7 cellular contexts compared by ENCODE assay signal in genomic region chr9:40970340-40970739, GRCh38.
DNase-seq lines count a peak whose midpoint lies in the region; ATAC-seq, FAIRE-seq and TF ChIP-seq lines count a peak whose summit lies in the region.
"Not testable (repeated sequence)": the region's sequence is repeated elsewhere in the genome, so short reads cannot be mapped to it uniquely, and the experiment has no call there.

No MANE protein-coding gene starts in this region.

- DNase-seq in CD14-positive monocyte (ENCODE audit: low spot score); HFF-Myc (ENCODE audit: extremely low read depth, low read depth); PC-3; astrocyte (ENCODE audit: low read depth); endothelial cell (ENCODE audit: low spot score); left ventricle myocardium inferior; neural progenitor cell (ENCODE audit: low spot score): not testable (repeated sequence)

- H3F3A ChIP-seq in PC-3 (ENCODE audit: low read length, unreplicated experiment); neural progenitor cell (ENCODE audit: low read depth): not testable (repeated sequence)

- not testable (repeated sequence) for H3K9me3 Mint-ChIP-seq in CD14-positive monocyte; astrocyte (ENCODE audit: unreplicated experiment); endothelial cell (ENCODE audit: unreplicated experiment); neural progenitor cell

- H3K9me3 ChIP-seq in PC-3 (ENCODE audit: low read length); astrocyte (ENCODE audit: insufficient read depth, low read depth, low read length); left ventricle myocardium inferior (replicated peaks); neural progenitor cell (ENCODE audit: low read depth): not testable (repeated sequence)

- H3K4me1 Mint-ChIP-seq in CD14-positive monocyte; astrocyte (ENCODE audit: low read depth, unreplicated experiment); endothelial cell (ENCODE audit: unreplicated experiment); neural progenitor cell: not testable (repeated sequence)

- not testable (repeated sequence) for H3K27me3 ChIP-seq in PC-3 (ENCODE audit: low read length); astrocyte (ENCODE audit: insufficient read depth, low read length); left ventricle myocardium inferior (ENCODE audit: low read depth)
- H3K27me3 ChIP-seq in neural progenitor cell: peaks cover 86% of the 10 kb centered on the region

- not testable (repeated sequence) for FAIRE-seq in astrocyte (lab: Jason Lieb, UNC)

- ATAC-seq in PC-3: not testable (repeated sequence)

- H3K4me3 Mint-ChIP-seq in CD14-positive monocyte; astrocyte (ENCODE audit: unreplicated experiment); endothelial cell (ENCODE audit: unreplicated experiment); neural progenitor cell: not testable (repeated sequence)

- peak overlapping the region in 1 of 7 donors; percentile 61 for H3K27ac Mint-ChIP-seq in CD14-positive monocyte
- not testable (repeated sequence) for H3K27ac Mint-ChIP-seq in astrocyte (ENCODE audit: unreplicated experiment); endothelial cell (ENCODE audit: unreplicated experiment); neural progenitor cell

- H2AFZ ChIP-seq in PC-3 (ENCODE audit: low read length); astrocyte (ENCODE audit: low read depth, low read length); neural progenitor cell (replicated peaks): not testable (repeated sequence)

- H3K27me3 Mint-ChIP-seq in CD14-positive monocyte (ENCODE audit: low read depth in 3 of 3); astrocyte (ENCODE audit: low read depth, unreplicated experiment); endothelial cell (ENCODE audit: unreplicated experiment); neural progenitor cell (ENCODE audit: insufficient read depth, low read depth): not testable (repeated sequence)

- not testable (repeated sequence) for BruUV-seq in PC-3 (replicated peaks; lab: Mats Ljungman, UMichigan)

- H3K79me2 ChIP-seq in PC-3 (ENCODE audit: low read length); astrocyte (ENCODE audit: insufficient read depth, low read length); neural progenitor cell (ENCODE audit: low read depth): not testable (repeated sequence)

- TF ChIP-seq CTCF in CD14-positive monocyte (IDR thresholded peaks at IDR 0.05) (peak; percentile 70), HFF-Myc (IDR thresholded peaks at IDR 0.05; ENCODE audit: low read depth, low read length, missing control alignments) (peak; percentile 25), PC-3 (conservative IDR thresholded peaks at IDR 0.05; ENCODE audit: low read depth, low read length) (peak; percentile 44; the same call in 1 of the 2 replicates), astrocyte (IDR thresholded peaks at IDR 0.05; ENCODE audit: insufficient read depth, low read depth, low read length) (peak; percentile 18), endothelial cell (IDR thresholded peaks at IDR 0.05; ENCODE audit: unreplicated experiment) (peak; percentile 75), left ventricle myocardium inferior (IDR thresholded peaks at IDR 0.05; ENCODE audit: borderline replicate concordance) (peak; percentile 57), neural progenitor cell (IDR thresholded peaks at IDR 0.05) (peak; percentile 47)

- H3K9me2 ChIP-seq in PC-3 (replicated peaks; ENCODE audit: low read length): not testable (repeated sequence)

- POLR2A ChIA-PET in PC-3 (lab: Charles Lee; ENCODE audit: unreplicated experiment): not testable (repeated sequence)

- H3K36me3 ChIP-seq in PC-3 (ENCODE audit: low read depth, low read length); astrocyte (ENCODE audit: insufficient read depth, low read length); left ventricle myocardium inferior; neural progenitor cell: not testable (repeated sequence)

- H3K4me3 ChIP-seq in HFF-Myc (replicated peaks; ENCODE audit: low read depth, low read length); PC-3 (ENCODE audit: low read length); astrocyte (ENCODE audit: insufficient read depth, low read depth, low read length); left ventricle myocardium inferior; neural progenitor cell: not testable (repeated sequence)

- not testable (repeated sequence) for H3K36me3 Mint-ChIP-seq in CD14-positive monocyte; astrocyte (ENCODE audit: low read depth, unreplicated experiment); endothelial cell (ENCODE audit: low read depth, unreplicated experiment); neural progenitor cell

- not testable (repeated sequence) for H4K20me1 ChIP-seq in PC-3 (ENCODE audit: low read length); astrocyte (ENCODE audit: insufficient read depth, low read length); neural progenitor cell (ENCODE audit: low read depth)

- not testable (repeated sequence) for H3K4me1 ChIP-seq in PC-3 (ENCODE audit: insufficient read depth, low read length); astrocyte (ENCODE audit: insufficient read depth, low read length); left ventricle myocardium inferior; neural progenitor cell

- not testable (repeated sequence) for H3K27ac ChIP-seq in PC-3 (ENCODE audit: low read length); astrocyte (ENCODE audit: low read depth, low read length); left ventricle myocardium inferior (replicated peaks); neural progenitor cell

- H3K9ac ChIP-seq in PC-3 (ENCODE audit: low read length); astrocyte (ENCODE audit: low read length); neural progenitor cell: not testable (repeated sequence)

- CTCF ChIA-PET in PC-3 (lab: Charles Lee): not testable (repeated sequence)

- H3K4me2 ChIP-seq in PC-3 (ENCODE audit: low read length); astrocyte (ENCODE audit: low read length); neural progenitor cell: not testable (repeated sequence)

- intact Hi-C loops in CD14-positive monocyte (cut with micrococcal nuclease); PC-3 (cut with micrococcal nuclease); left ventricle myocardium inferior (cut with micrococcal nuclease): not testable (repeated sequence)

Comparison
In these comparisons a context has a peak if more than half of its experiments do, and no peak if none do; other contexts are left out.
1. CTCF ChIP-seq: peak in every context shown above with its lines; median percentile 75 in endothelial cell; 70 in CD14-positive monocyte; 57 in left ventricle myocardium inferior; 47 in neural progenitor cell; 44 in PC-3; 25 in HFF-Myc; 18 in astrocyte.